ENCODE assay signal across 1 cellular context in the genomic region with DNA sequence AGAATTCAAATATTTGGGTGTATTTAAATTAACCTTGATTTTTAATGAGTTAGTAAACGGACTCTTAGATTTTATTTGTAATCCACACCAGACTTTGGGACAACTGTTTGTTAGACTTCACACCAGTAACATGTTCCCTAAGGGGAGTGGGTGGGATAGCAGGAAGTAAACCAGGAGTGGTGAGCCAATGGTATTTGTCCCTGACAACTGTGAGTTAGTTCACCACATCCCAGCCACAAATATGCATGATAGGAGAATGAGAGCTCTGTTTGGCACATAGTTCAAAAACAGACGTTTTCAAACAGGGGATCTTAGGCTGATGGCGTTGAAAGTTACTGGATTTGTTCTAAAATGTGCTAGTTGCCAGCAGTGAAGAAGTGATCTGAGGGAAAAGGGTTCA.
TF ChIP-seq lines count a peak whose summit lies in the region.

No MANE protein-coding gene starts in this region.

TF ChIP-seq in HepG2, 621 proteins besides CTCF, POLR2A, EP300 and RAD21:
- no peak for TF ChIP-seq ZNF644 (CRISPR knock-in tag; IDR thresholded peaks at IDR 0.05; ENCODE audit: low read depth)
- no peak for TF ChIP-seq SMARCC2 (IDR thresholded peaks at IDR 0.05)
- TF ChIP-seq WIZ (CRISPR knock-in tag; IDR thresholded peaks at IDR 0.05), result no peak
- TF ChIP-seq, protein P1, sequence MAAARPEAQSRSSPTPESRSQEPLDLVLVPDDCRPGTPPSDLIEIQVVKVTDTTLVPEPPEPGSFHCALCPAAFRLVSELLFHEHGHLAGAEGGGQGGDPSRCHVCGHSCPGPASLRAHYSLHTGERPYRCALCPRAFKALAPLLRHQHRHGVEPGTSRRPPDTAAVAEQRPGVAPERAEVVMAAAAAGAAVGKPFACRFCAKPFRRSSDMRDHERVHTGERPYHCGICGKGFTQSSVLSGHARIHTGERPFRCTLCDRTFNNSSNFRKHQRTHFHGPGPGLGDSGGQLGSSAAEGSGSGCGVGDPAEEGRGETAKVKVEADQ (CRISPR knock-in tag; IDR thresholded peaks at IDR 0.05; ENCODE audit: borderline replicate concordance), result no peak
- TF ChIP-seq, protein P2, sequence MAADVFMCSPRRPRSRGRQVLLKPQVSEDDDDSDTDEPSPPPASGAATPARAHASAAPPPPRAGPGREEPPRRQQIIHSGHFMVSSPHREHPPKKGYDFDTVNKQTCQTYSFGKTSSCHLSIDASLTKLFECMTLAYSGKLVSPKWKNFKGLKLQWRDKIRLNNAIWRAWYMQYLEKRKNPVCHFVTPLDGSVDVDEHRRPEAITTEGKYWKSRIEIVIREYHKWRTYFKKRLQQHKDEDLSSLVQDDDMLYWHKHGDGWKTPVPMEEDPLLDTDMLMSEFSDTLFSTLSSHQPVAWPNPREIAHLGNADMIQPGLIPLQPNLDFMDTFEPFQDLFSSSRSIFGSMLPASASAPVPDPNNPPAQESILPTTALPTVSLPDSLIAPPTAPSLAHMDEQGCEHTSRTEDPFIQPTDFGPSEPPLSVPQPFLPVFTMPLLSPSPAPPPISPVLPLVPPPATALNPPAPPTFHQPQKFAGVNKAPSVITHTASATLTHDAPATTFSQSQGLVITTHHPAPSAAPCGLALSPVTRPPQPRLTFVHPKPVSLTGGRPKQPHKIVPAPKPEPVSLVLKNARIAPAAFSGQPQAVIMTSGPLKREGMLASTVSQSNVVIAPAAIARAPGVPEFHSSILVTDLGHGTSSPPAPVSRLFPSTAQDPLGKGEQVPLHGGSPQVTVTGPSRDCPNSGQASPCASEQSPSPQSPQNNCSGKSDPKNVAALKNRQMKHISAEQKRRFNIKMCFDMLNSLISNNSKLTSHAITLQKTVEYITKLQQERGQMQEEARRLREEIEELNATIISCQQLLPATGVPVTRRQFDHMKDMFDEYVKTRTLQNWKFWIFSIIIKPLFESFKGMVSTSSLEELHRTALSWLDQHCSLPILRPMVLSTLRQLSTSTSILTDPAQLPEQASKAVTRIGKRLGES (CRISPR knock-in tag; IDR thresholded peaks at IDR 0.05; ENCODE audit: borderline replicate concordance), result no peak
- TF ChIP-seq, protein P3, sequence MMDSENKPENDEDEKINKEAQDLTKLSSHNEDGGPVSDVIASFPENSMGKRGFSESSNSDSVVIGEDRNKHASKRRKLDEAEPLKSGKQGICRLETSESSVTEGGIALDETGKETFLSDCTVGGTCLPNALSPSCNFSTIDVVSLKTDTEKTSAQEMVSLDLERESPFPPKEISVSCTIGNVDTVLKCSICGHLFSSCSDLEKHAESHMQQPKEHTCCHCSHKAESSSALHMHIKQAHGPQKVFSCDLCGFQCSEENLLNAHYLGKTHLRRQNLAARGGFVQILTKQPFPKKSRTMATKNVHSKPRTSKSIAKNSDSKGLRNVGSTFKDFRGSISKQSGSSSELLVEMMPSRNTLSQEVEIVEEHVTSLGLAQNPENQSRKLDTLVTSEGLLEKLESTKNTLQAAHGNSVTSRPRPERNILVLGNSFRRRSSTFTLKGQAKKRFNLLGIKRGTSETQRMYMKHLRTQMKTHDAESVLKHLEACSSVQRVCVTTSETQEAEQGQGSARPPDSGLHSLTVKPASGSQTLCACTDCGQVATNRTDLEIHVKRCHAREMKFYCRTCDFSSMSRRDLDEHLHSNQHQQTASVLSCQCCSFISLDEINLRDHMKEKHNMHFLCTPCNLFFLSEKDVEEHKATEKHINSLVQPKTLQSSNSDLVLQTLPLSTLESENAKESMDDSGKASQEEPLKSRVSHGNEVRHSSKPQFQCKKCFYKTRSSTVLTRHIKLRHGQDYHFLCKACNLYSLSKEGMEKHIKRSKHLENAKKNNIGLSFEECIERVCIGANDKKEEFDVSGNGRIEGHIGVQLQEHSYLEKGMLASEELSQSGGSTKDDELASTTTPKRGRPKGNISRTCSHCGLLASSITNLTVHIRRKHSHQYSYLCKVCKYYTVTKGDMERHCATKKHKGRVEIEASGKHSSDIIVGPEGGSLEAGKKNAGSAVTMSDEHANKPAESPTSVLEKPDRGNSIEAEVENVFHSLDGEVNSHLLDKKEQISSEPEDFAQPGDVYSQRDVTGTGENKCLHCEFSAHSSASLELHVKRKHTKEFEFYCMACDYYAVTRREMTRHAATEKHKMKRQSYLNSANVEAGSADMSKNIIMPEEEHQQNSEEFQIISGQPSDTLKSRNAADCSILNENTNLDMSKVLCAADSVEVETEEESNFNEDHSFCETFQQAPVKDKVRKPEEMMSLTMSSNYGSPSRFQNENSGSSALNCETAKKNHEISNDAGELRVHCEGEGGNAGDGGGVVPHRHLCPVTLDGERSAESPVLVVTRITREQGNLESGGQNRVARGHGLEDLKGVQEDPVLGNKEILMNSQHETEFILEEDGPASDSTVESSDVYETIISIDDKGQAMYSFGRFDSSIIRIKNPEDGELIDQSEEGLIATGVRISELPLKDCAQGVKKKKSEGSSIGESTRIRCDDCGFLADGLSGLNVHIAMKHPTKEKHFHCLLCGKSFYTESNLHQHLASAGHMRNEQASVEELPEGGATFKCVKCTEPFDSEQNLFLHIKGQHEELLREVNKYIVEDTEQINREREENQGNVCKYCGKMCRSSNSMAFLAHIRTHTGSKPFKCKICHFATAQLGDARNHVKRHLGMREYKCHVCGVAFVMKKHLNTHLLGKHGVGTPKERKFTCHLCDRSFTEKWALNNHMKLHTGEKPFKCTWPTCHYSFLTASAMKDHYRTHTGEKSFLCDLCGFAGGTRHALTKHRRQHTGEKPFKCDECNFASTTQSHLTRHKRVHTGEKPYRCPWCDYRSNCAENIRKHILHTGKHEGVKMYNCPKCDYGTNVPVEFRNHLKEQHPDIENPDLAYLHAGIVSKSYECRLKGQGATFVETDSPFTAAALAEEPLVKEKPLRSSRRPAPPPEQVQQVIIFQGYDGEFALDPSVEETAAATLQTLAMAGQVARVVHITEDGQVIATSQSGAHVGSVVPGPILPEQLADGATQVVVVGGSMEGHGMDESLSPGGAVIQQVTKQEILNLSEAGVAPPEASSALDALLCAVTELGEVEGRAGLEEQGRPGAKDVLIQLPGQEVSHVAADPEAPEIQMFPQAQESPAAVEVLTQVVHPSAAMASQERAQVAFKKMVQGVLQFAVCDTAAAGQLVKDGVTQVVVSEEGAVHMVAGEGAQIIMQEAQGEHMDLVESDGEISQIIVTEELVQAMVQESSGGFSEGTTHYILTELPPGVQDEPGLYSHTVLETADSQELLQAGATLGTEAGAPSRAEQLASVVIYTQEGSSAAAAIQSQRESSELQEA (CRISPR knock-in tag; IDR thresholded peaks at IDR 0.05; ENCODE audit: not compliant biosample characterization), result no peak
- TF ChIP-seq ZIK1 (CRISPR knock-in tag; IDR thresholded peaks at IDR 0.05; ENCODE audit: borderline replicate concordance, low read depth), result no peak
- TF ChIP-seq ZNF121 (CRISPR knock-in tag; IDR thresholded peaks at IDR 0.05), result no peak
- no peak for TF ChIP-seq SMARCE1 (IDR thresholded peaks at IDR 0.05; ENCODE audit: borderline replicate concordance)
- TF ChIP-seq, protein P4, sequence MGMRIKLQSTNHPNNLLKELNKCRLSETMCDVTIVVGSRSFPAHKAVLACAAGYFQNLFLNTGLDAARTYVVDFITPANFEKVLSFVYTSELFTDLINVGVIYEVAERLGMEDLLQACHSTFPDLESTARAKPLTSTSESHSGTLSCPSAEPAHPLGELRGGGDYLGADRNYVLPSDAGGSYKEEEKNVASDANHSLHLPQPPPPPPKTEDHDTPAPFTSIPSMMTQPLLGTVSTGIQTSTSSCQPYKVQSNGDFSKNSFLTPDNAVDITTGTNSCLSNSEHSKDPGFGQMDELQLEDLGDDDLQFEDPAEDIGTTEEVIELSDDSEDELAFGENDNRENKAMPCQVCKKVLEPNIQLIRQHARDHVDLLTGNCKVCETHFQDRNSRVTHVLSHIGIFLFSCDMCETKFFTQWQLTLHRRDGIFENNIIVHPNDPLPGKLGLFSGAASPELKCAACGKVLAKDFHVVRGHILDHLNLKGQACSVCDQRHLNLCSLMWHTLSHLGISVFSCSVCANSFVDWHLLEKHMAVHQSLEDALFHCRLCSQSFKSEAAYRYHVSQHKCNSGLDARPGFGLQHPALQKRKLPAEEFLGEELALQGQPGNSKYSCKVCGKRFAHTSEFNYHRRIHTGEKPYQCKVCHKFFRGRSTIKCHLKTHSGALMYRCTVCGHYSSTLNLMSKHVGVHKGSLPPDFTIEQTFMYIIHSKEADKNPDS (CRISPR knock-in tag; IDR thresholded peaks at IDR 0.05), result no peak
- TF ChIP-seq ZFP90 (CRISPR knock-in tag; IDR thresholded peaks at IDR 0.05; ENCODE audit: borderline replicate concordance), result no peak
- TF ChIP-seq, protein P5, sequence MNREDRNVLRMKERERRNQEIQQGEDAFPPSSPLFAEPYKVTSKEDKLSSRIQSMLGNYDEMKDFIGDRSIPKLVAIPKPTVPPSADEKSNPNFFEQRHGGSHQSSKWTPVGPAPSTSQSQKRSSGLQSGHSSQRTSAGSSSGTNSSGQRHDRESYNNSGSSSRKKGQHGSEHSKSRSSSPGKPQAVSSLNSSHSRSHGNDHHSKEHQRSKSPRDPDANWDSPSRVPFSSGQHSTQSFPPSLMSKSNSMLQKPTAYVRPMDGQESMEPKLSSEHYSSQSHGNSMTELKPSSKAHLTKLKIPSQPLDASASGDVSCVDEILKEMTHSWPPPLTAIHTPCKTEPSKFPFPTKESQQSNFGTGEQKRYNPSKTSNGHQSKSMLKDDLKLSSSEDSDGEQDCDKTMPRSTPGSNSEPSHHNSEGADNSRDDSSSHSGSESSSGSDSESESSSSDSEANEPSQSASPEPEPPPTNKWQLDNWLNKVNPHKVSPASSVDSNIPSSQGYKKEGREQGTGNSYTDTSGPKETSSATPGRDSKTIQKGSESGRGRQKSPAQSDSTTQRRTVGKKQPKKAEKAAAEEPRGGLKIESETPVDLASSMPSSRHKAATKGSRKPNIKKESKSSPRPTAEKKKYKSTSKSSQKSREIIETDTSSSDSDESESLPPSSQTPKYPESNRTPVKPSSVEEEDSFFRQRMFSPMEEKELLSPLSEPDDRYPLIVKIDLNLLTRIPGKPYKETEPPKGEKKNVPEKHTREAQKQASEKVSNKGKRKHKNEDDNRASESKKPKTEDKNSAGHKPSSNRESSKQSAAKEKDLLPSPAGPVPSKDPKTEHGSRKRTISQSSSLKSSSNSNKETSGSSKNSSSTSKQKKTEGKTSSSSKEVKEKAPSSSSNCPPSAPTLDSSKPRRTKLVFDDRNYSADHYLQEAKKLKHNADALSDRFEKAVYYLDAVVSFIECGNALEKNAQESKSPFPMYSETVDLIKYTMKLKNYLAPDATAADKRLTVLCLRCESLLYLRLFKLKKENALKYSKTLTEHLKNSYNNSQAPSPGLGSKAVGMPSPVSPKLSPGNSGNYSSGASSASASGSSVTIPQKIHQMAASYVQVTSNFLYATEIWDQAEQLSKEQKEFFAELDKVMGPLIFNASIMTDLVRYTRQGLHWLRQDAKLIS (CRISPR knock-in tag; IDR thresholded peaks at IDR 0.05), result no peak
- TF ChIP-seq, protein P6, sequence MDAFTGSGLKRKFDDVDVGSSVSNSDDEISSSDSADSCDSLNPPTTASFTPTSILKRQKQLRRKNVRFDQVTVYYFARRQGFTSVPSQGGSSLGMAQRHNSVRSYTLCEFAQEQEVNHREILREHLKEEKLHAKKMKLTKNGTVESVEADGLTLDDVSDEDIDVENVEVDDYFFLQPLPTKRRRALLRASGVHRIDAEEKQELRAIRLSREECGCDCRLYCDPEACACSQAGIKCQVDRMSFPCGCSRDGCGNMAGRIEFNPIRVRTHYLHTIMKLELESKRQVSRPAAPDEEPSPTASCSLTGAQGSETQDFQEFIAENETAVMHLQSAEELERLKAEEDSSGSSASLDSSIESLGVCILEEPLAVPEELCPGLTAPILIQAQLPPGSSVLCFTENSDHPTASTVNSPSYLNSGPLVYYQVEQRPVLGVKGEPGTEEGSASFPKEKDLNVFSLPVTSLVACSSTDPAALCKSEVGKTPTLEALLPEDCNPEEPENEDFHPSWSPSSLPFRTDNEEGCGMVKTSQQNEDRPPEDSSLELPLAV (CRISPR knock-in tag; conservative IDR thresholded peaks at IDR 0.05; ENCODE audit: low read depth), result no peak
- no peak for TF ChIP-seq ISX (CRISPR knock-in tag; conservative IDR thresholded peaks at IDR 0.05)
